1 cellular context compared by ENCODE assay signal in genomic region chr11:76614471-76615183, GRCh38.
TF ChIP-seq lines count a peak whose summit lies in the region.

No MANE protein-coding gene starts in this region.

TF ChIP-seq in HepG2, 621 proteins besides CTCF, POLR2A, EP300 and RAD21 (continued from another document):
- no peak for TF ChIP-seq U2AF1 (optimal IDR thresholded peaks at IDR 0.05; ENCODE audit: low read depth, low read length)
- no peak for TF ChIP-seq TIGD3 (CRISPR knock-in tag; IDR thresholded peaks at IDR 0.05; ENCODE audit: borderline replicate concordance)
TF ChIP-seq in HepG2: peak in this region for 0.
